28 cellular contexts compared by ENCODE assay signal in the genomic region with DNA sequence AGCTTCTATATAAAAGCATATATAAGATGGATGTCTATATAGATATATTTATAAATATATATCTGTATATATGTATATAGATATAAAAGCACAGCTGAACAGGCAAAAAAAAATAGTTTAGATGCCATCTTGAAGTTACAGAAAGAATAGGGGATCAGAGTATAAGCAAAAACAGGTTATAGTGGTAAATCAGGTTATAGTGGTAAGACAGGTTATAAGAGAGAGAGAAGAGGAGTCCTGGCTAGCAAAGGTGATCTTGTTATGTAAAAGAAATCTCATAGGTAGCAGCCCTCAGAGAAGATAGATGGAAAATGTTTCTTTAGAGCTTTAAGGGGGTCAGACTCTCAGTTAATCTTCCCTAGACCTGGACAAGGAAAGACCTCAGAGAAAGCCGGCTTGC.
"Had no signal": no experiment of that assay in that cellular context is flagged by ENCODE, and none has a peak within 500 bp of the region (broad histone marks: within the 10 kb centered on the region; RNA-seq: fewer than 3 reads in every experiment).

No MANE protein-coding gene starts in this region.

- H3K4me3 ChIP-seq: colonic mucosa, esophagus muscularis mucosa, heart right ventricle, left lung, neural progenitor cell, right atrium auricular region, smooth muscle cell, stomach, thyroid gland, upper lobe of left lung had no signal

- DNase-seq: colonic mucosa; effector CD8-positive, alpha-beta T cell; foreskin melanocyte; glutamatergic neuron; heart right ventricle; hippocampal formation; left cardiac atrium; left lung; mesendoderm; midbrain; naive thymus-derived CD4-positive, alpha-beta T cell; stimulated activated CD4-positive, alpha-beta T cell treated with anti-CD3 and anti-CD28 coated beads, Interleukin-12 subunit alpha, Interleukin-12 subunit beta, amount 100 ng/mL, for 4 hours; stimulated activated CD4-positive, alpha-beta T cell treated with anti-CD3 and anti-CD28 coated beads, Interleukin-1b, Interleukin-23, amount 100 ng/mL, for 48 hours; stimulated activated CD4-positive, alpha-beta T cell treated with anti-CD3 and anti-CD28 coated beads, Interleukin-4, amount 100 ng/mL, for 24 hours; stimulated activated naive CD4-positive, alpha-beta T cell treated with Interleukin-2 at 50 U/mL for 16 hours; stomach; thyroid gland; upper lobe of left lung had no signal

- ATAC-seq: heart right ventricle; left cardiac atrium; left lung; naive thymus-derived CD4-positive, alpha-beta T cell; sciatic nerve; stimulated activated effector memory CD8-positive, alpha-beta T cell treated with anti-CD3 and anti-CD28 coated beads, Interleukin-12 subunit alpha, Interleukin-12 subunit beta, amount 100 ng/mL, for 72 hours had no signal

- H3K27ac ChIP-seq: colonic mucosa, esophagus muscularis mucosa, heart right ventricle, left lung, neural progenitor cell, parathyroid adenoma, right atrium auricular region, stomach, thyroid gland, upper lobe of left lung had no signal

- FAIRE-seq: endothelial cell of umbilical vein, islet of Langerhans, urothelium cell line had no signal

- H3K27me3 ChIP-seq: colonic mucosa, esophagus muscularis mucosa, heart right ventricle, left lung, neural progenitor cell, right atrium auricular region, stomach, thyroid gland, upper lobe of left lung had no signal

- H3K4me1 ChIP-seq: colonic mucosa, esophagus muscularis mucosa, heart right ventricle, left lung, neural progenitor cell, parathyroid adenoma, right atrium auricular region, stomach, thyroid gland, upper lobe of left lung had no signal
